ENCODE assay signal across 16 cellular contexts in genomic region chr15:101684384-101684783, GRCh38. TPM values are rescaled to one million over a fixed set of nuclear protein-coding genes. Genes with fewer than 3 reads are reported as not detected.
DNase-seq lines count a peak whose midpoint lies in the region; ATAC-seq, FAIRE-seq and TF ChIP-seq lines count a peak whose summit lies in the region.
"Had no signal": no experiment of that assay in that cellular context is flagged by ENCODE, and none has a peak within 500 bp of the region (broad histone marks: within the 10 kb centered on the region; RNA-seq: fewer than 3 reads in every experiment).

No MANE protein-coding gene starts in this region.

- no peaks in the 10 kb centered on the region for H3K4me1 Mint-ChIP-seq in immature natural killer cell
- H3K4me1 Mint-ChIP-seq: activated CD8-positive, alpha-beta memory T cell treated with anti-CD3 and anti-CD28 coated beads, Interleukin-2, amount 10 ng/mL, durations not matched to agents 7 days and 5 days; B cell had no signal

- peak; percentile 68 for ATAC-seq in Right ventricle myocardium inferior
- peak; percentile 92 to 98 (median 94) for ATAC-seq in heart left ventricle
- ATAC-seq in GM21576 (IDR thresholded peaks at IDR 0.05; ENCODE audit: unreplicated experiment) = no peak
- ATAC-seq: activated CD8-positive, alpha-beta memory T cell treated with anti-CD3 and anti-CD28 coated beads, Interleukin-2, amount 10 ng/mL, durations not matched to agents 7 days and 5 days had no signal

- H3K9me3 ChIP-seq in heart left ventricle = no peaks in the 10 kb centered on the region
- H3K9me3 ChIP-seq: ascending aorta had no signal

- H3K9me3 Mint-ChIP-seq in immature natural killer cell = no peaks in the 10 kb centered on the region
- H3K9me3 Mint-ChIP-seq: T-helper 2 cell treated with Interferon-gamma antibody and Interleukin-4, amounts not matched to agents 5 μg/mL and 100 μg/mL, for 36 hours had no signal

- H3K4me1 ChIP-seq in heart left ventricle = peaks cover 0 to 8% (median 0%) of the 10 kb centered on the region in 12 donors
- H3K4me1 ChIP-seq: ascending aorta had no signal

- no peak for TF ChIP-seq CTCF in heart left ventricle (IDR thresholded peaks at IDR 0.05)

- no peak overlapping the region for H3K4me3 ChIP-seq in heart left ventricle
- H3K4me3 ChIP-seq: ascending aorta had no signal

- peak overlapping the region in 1 of 6 donors; percentile 25 for H3K27ac Mint-ChIP-seq in immature natural killer cell
- H3K27ac Mint-ChIP-seq: activated CD8-positive, alpha-beta memory T cell treated with anti-CD3 and anti-CD28 coated beads, Interleukin-2, amount 10 ng/mL, durations not matched to agents 7 days and 5 days; B cell; T-helper 2 cell treated with Interferon-gamma antibody and Interleukin-4, amounts not matched to agents 5 μg/mL and 100 μg/mL, for 36 hours had no signal

- peaks cover 27 to 67% (median 33%) of the 10 kb centered on the region in 3 donors for H3K36me3 Mint-ChIP-seq in immature natural killer cell

- no peaks in the 10 kb centered on the region for H3K27me3 ChIP-seq in heart left ventricle
- H3K27me3 ChIP-seq: ascending aorta had no signal

- FAIRE-seq in urothelium cell line (lab: Jason Lieb, UNC) = no peak

- H3K4me3 Mint-ChIP-seq in immature natural killer cell = no peak overlapping the region
- H3K4me3 Mint-ChIP-seq: activated CD8-positive, alpha-beta memory T cell treated with anti-CD3 and anti-CD28 coated beads, Interleukin-2, amount 10 ng/mL, durations not matched to agents 7 days and 5 days; B cell; T-helper 2 cell treated with Interferon-gamma antibody and Interleukin-4, amounts not matched to agents 5 μg/mL and 100 μg/mL, for 36 hours had no signal

- DNase-seq in Right ventricle myocardium inferior (ENCODE audit: missing footprints) = no peak
- DNase-seq in cardiac septum (ENCODE audit: low spot score) = no peak
- DNase-seq in T1000 (lab: John Stamatoyannopoulos, UW) = peak; percentile 26
- peak in 3 of 5 donors; percentile 17 to 43 (median 20) for DNase-seq in heart left ventricle
- DNase-seq in urothelium cell line (ENCODE audit: low spot score) = peak; percentile 62
- no peak for DNase-seq in immature natural killer cell
- DNase-seq in NCI-H2107 treated with DMSO at 0.1 percent for 48 hours (lab: John Stamatoyannopoulos, UW; ENCODE audit: unreplicated experiment) = no peak
- DNase-seq: activated CD8-positive, alpha-beta memory T cell treated with anti-CD3 and anti-CD28 coated beads, Interleukin-2, amount 10 ng/mL, durations not matched to agents 7 days and 5 days; GF-D8; NCI-H187 treated with DMSO at 0.1 percent for 48 hours; posterior cingulate gyrus; substantia nigra had no signal

- H3K36me3 ChIP-seq in heart left ventricle = peaks cover 0 to 81% (median 25%) of the 10 kb centered on the region in 9 donors

- H3K27me3 Mint-ChIP-seq in immature natural killer cell (ENCODE audit: low read depth in 3 of 3) = peaks cover 0 to 1% (median 0%) of the 10 kb centered on the region in 3 donors
- H3K27me3 Mint-ChIP-seq: activated CD8-positive, alpha-beta memory T cell treated with anti-CD3 and anti-CD28 coated beads, Interleukin-2, amount 10 ng/mL, durations not matched to agents 7 days and 5 days; B cell had no signal

- TF ChIP-seq POLR2A in heart left ventricle (IDR thresholded peaks at IDR 0.05) = no peak

- WGBS in heart left ventricle, 4 donors = 38 to 58% (median 47%) methylated on average over 1 of the region's 1 CpG

- H3K27ac ChIP-seq in heart left ventricle = peak overlapping the region in 4 of 12 donors; percentile 10 to 55 (median 45)
- H3K27ac ChIP-seq: ascending aorta had no signal

- intact Hi-C loops in Right ventricle myocardium inferior (cut with DNase I) = loop anchor here (1.0 kb wide), 1 partner anchor 40 kb away; the partner anchor contains the start of gene TARS3
- intact Hi-C loops in cardiac septum (cut with DNase I) = no loop called here
- intact Hi-C loops in heart left ventricle (cut with DNase I) = no loop called here

RNA-seq across cellular contexts. Expression of gene TM2D3, which starts 32.2 kb away (rescaled TPM):
- total RNA-seq in Right ventricle myocardium inferior (49.9 TPM), cardiac septum (45.0 TPM), heart left ventricle (10 to 100 TPM; 43.7 to 60.4 (median 49.5) TPM)
- polyA plus RNA-seq in heart left ventricle (10 to 100 TPM; 46.2 to 63.8 TPM), immature natural killer cell (10 to 100 TPM; 39.9 to 73.1 (median 52.6) TPM)

RNA-seq across cellular contexts. Expression of gene TARS3, which starts 39.9 kb away (rescaled TPM):
- 31.9 TPM for total RNA-seq in Right ventricle myocardium inferior
- total RNA-seq in cardiac septum = 27.3 TPM
- 10 to 100 TPM; 19.4 to 44.3 (median 38.0) TPM for total RNA-seq in heart left ventricle
- polyA plus RNA-seq in heart left ventricle = 10 to 100 TPM in 1 of 2 donors, 1 to 10 TPM in 1; 8.3 to 31.3 TPM
- polyA plus RNA-seq in immature natural killer cell = 10 to 100 TPM in 1 of 3 donors, 1 to 10 TPM in 1, under 1 TPM in 1; 0.41 to 14.1 (median 6.6) TPM

Comparison
In these comparisons a context has a peak if more than half of its experiments do, and no peak if none do; other contexts are left out.
1. DNase-seq: peak in T1000 (single experiment), heart left ventricle (3 of 5) and urothelium cell line (single experiment); none in Right ventricle myocardium inferior (single experiment), cardiac septum (single experiment), immature natural killer cell (0 of 3) and NCI-H2107 treated with DMSO at 0.1 percent for 48 hours (single experiment).